8 cellular contexts compared by ENCODE assay signal in genomic region chr20:25389858-25390537, GRCh38. TPM values are rescaled to one million over a fixed set of nuclear protein-coding genes. Genes with fewer than 3 reads are reported as not detected.
A peak's percentile ranks its signal among the peaks of the same experiment; 100 is the strongest.
DNase-seq lines count a peak whose midpoint lies in the region; ATAC-seq, FAIRE-seq and TF ChIP-seq lines count a peak whose summit lies in the region.

No MANE protein-coding gene starts in this region.

- H4K20me1 ChIP-seq in DOHH2 (ENCODE audit: control insufficient read depth, insufficient read depth, low read depth, low read length), result 0 out of 2 replicates have a peak, but pooled peaks cover 3% of the 10 kb centered on the region

- no peaks in the 10 kb centered on the region for H3K9me2 ChIP-seq in DOHH2 (replicated peaks; ENCODE audit: control insufficient read depth, low read length)

- no peak for TF ChIP-seq CTCF in DOHH2 (IDR thresholded peaks at IDR 0.05; ENCODE audit: low read depth, low read length, poor library complexity, severe bottlenecking)
- no peak for TF ChIP-seq CTCF in liver (IDR thresholded peaks at IDR 0.05; ENCODE audit: low read depth, low read length, missing input control)

- peaks cover 31% of the 10 kb centered on the region for H3K4me1 ChIP-seq in DOHH2 (ENCODE audit: control insufficient read depth, low read length)
- H3K4me1 ChIP-seq in HUES48 (ENCODE audit: control insufficient read depth, insufficient read depth, low read length), result peaks cover 3% of the 10 kb centered on the region; the same call in 1 of the 2 replicates
- H3K4me1 ChIP-seq in liver (ENCODE audit: control insufficient read depth in 4 of 4, insufficient read depth in 4 of 4, low read length in 3 of 4), result peaks cover 0 to 7% (median 1%) of the 10 kb centered on the region in 4 donors

- H3K79me2 ChIP-seq in DOHH2 (ENCODE audit: control insufficient read depth, low read length), result peaks cover 47% of the 10 kb centered on the region

- DNase-seq in T-helper 9 cell (peak; percentile 7), cerebellar cortex (ENCODE audit: low spot score) (peak; percentile 25), HTR-8/SVneo (ENCODE audit: insufficient read length, low spot score) (no peak)
- peak; percentile 14 for DNase-seq in stimulated activated CD8-positive, alpha-beta memory T cell treated with anti-CD3 and anti-CD28 coated beads, Interleukin-15, amount 100 ng/mL, for 24 hours (ENCODE audit: low read depth)

- no peak for FAIRE-seq in HTR-8/SVneo (lab: Jason Lieb, UNC)

- H3K9me3 ChIP-seq in DOHH2 (ENCODE audit: control insufficient read depth, insufficient read depth, low read length), result no peaks in the 10 kb centered on the region
- H3K9me3 ChIP-seq in HUES48 (ENCODE audit: control insufficient read depth, insufficient read depth, low read length), result no peaks in the 10 kb centered on the region
- no peaks in the 10 kb centered on the region for H3K9me3 ChIP-seq in liver (ENCODE audit: control insufficient read depth in 4 of 4, low read length in 3 of 4)

- H3K4me3 ChIP-seq in DOHH2 (ENCODE audit: low read length) (peak overlapping the region; percentile 77), HUES48 (ENCODE audit: low read depth, low read length) (peak overlapping the region; percentile 87), liver (ENCODE audit: low read depth in 1 of 3, low read length in 3 of 3) (peak overlapping the region; percentile 64 to 78 (median 76))

- H3K9ac ChIP-seq in HUES48 (ENCODE audit: low read depth, low read length) (peak overlapping the region; percentile 84), liver (ENCODE audit: low read depth in 1 of 2, low read length in 2 of 2) (peak overlapping the region; percentile 7 to 78)

- peak; percentile 35 for ATAC-seq in GM21515 (IDR thresholded peaks at IDR 0.05; ENCODE audit: unreplicated experiment)

- TF ChIP-seq RAD21 in liver (IDR thresholded peaks at IDR 0.05), result no peak

- H3K36me3 ChIP-seq in DOHH2 (ENCODE audit: control insufficient read depth, low read length) (peaks cover 4% of the 10 kb centered on the region), HUES48 (ENCODE audit: control insufficient read depth, insufficient read depth, low read length) (peaks cover 10% of the 10 kb centered on the region), liver (ENCODE audit: control insufficient read depth in 4 of 4, insufficient read depth in 3 of 4, low read depth in 1 of 4, low read length in 3 of 4) (no peaks in the 10 kb centered on the region)

- H3K27ac ChIP-seq in DOHH2 (ENCODE audit: low read depth, low read length) (peak overlapping the region; percentile 38), HUES48 (ENCODE audit: low read depth, low read length) (peak overlapping the region; percentile 89), liver (ENCODE audit: low read depth in 1 of 2, low read length in 2 of 2) (peak overlapping the region; percentile 51 to 65)

- WGBS in liver, result 1% methylated on average over 67 of the region's 67 CpGs

- H3F3A ChIP-seq in DOHH2 (ENCODE audit: control insufficient read depth, insufficient read depth), result peaks cover 10% of the 10 kb centered on the region; the same call in 1 of the 2 replicates

- no peaks in the 10 kb centered on the region for H3K27me3 ChIP-seq in DOHH2 (ENCODE audit: control insufficient read depth, low read length)
- H3K27me3 ChIP-seq in HUES48 (ENCODE audit: control insufficient read depth, insufficient read depth, low read length), result no peaks in the 10 kb centered on the region
- H3K27me3 ChIP-seq in liver (ENCODE audit: control insufficient read depth in 4 of 4, insufficient read depth in 4 of 4, low read length in 3 of 4), result no peaks in the 10 kb centered on the region

- H3K4me2 ChIP-seq in DOHH2 (ENCODE audit: low read length), result peak overlapping the region; percentile 75

TF ChIP-seq in liver, 16 proteins besides CTCF, POLR2A, EP300 and RAD21:
- TF ChIP-seq RXRA (IDR thresholded peaks at IDR 0.05), result no peak

RNA-seq across cellular contexts. Expression of gene ABHD12, which starts 0.6 kb away (rescaled TPM):
- total RNA-seq in liver, result 10 to 100 TPM; 11.1 to 13.3 TPM
- 10 to 100 TPM; 12.4 to 15.4 TPM for polyA plus RNA-seq in liver

RNA-seq across cellular contexts. Expression of gene GINS1, which starts 17.5 kb away (rescaled TPM):
- 10 to 100 TPM in 1 of 2 donors, under 1 TPM in 1; 0.25 to 11.4 TPM for total RNA-seq in liver
- polyA plus RNA-seq in liver, result under 1 TPM; 0.17 to 0.70 TPM

Comparison
In these comparisons a context has a peak if more than half of its experiments do, and no peak if none do; other contexts are left out.
1. H3K27ac ChIP-seq: peak in every context shown above with its lines; median percentile 89 in HUES48; 58 in liver; 38 in DOHH2.